23 cellular contexts compared by ENCODE assay signal in the genomic region with DNA sequence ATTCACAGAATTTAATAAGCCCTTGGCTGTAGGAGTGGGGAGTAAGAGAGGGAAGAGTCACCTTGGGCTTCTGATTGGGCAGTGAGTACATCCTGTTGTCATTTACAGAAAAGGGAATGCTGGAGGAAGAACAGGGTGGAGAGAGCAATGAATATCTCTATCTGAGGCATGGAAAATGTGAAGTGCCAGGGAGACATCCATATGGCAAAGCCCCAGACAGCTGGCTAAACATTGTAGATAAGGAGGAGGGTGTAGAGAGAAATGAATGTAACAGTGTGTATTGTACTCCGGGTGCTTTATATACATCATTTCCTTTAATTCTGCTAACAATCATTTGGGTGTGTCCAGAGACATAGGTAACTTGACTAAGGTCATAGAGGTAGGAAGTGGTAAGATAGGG.
DNase-seq lines count a peak whose midpoint lies in the region; ATAC-seq and TF ChIP-seq lines count a peak whose summit lies in the region.
"Had no signal": no experiment of that assay in that cellular context is flagged by ENCODE, and none has a peak within 500 bp of the region (broad histone marks: within the 10 kb centered on the region; RNA-seq: fewer than 3 reads in every experiment).

No MANE protein-coding gene starts in this region.

- DNase-seq in DMS 273 treated with DMSO at 0.1 percent for 48 hours (lab: John Stamatoyannopoulos, UW) (peak; percentile 35), NCI-H345 (lab: John Stamatoyannopoulos, UW) (peak; percentile 51), brain microvascular endothelial cell (peak; percentile 1), NCI-H1048 (lab: John Stamatoyannopoulos, UW) (no peak), retina (no peak)
- DNase-seq: activated CD4-positive, alpha-beta T cell treated with anti-CD3 and anti-CD28 coated beads, Interleukin-2, amount 50 U/mL, for 4 hours; activated effector memory CD4-positive, alpha-beta T cell treated with anti-CD3 and anti-CD28 coated beads, Interleukin-2, amount 50 U/mL, for 16 hours; adrenal gland; CD8-positive, alpha-beta memory T cell; dermis blood vessel endothelial cell; immature natural killer cell; KG1; NCI-H774; PC-3; stimulated activated CD4-positive, alpha-beta T cell treated with anti-CD3 and anti-CD28 coated beads, Interleukin-4, amount 100 ng/mL, for 24 hours; stomach; T-helper 17 cell; trophoblast cell had no signal

- ATAC-seq in GM18909 (IDR thresholded peaks at IDR 0.05; ENCODE audit: poor library complexity, unreplicated experiment) = peak; percentile 4
- ATAC-seq in GM19351 (IDR thresholded peaks at IDR 0.05; ENCODE audit: unreplicated experiment) = no peak
- ATAC-seq: PC-3, T-helper 17 cell had no signal

- no peak for TF ChIP-seq CTCF in brain microvascular endothelial cell (IDR thresholded peaks at IDR 0.05; ENCODE audit: low read depth, low read length, missing control alignments)

- in situ Hi-C loops in brain microvascular endothelial cell (cut with HindIII; ENCODE audit: low pct_ligation_motif_present, low sequenced_read_pairs) = no loop called here

- no peak overlapping the region for H3K27ac ChIP-seq in brain microvascular endothelial cell
- H3K27ac ChIP-seq: adrenal gland, prostate gland, SJSA1, stomach had no signal

- no peaks in the 10 kb centered on the region for H3K27me3 ChIP-seq in brain microvascular endothelial cell (replicated peaks)
- H3K27me3 ChIP-seq: adrenal gland, SJSA1, stomach had no signal

- H3K36me3 ChIP-seq in brain microvascular endothelial cell (replicated peaks) = no peaks in the 10 kb centered on the region
- H3K36me3 ChIP-seq: adrenal gland, HAP-1, prostate gland, SJSA1, stomach had no signal

- no peak overlapping the region for H3K4me3 ChIP-seq in brain microvascular endothelial cell (ENCODE audit: low read depth, low read length)
- H3K4me3 ChIP-seq: adrenal gland, HAP-1, prostate gland, SJSA1, stomach had no signal

Comparison
In these comparisons a context has a peak if more than half of its experiments do, and no peak if none do; other contexts are left out.
1. DNase-seq: peak in DMS 273 treated with DMSO at 0.1 percent for 48 hours (single experiment), NCI-H345 (single experiment) and brain microvascular endothelial cell (single experiment); none in NCI-H1048 (single experiment) and retina (single experiment).